ENCODE assay signal across 27 cellular contexts in the genomic region with DNA sequence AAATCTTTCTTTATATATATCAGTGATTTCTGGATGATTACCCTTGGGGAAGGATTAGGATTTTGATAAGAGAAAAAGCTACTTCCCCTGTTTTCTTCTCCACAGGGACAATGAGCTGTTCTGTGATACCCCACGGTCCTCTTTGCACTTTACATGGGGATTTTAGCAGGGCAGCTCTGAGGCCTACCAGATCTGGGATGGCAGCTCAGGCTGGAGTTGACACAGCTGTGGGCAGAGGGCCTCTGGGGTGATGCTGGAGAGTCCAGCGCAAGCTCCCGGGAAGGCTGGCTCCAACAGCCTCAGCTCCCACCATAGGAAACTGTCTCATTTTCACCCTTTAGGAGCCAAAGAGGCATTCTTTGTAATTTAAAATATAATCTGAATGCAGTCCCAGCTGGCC.
"Had no signal": no experiment of that assay in that cellular context is flagged by ENCODE, and none has a peak within 500 bp of the region (broad histone marks: within the 10 kb centered on the region; RNA-seq: fewer than 3 reads in every experiment).

No MANE protein-coding gene starts in this region.

- H3K9ac ChIP-seq: KMS-11 had no signal

- DNase-seq: activated B cell treated with CpG ODN at 0.5 μM for 24 hours; activated CD4-positive, alpha-beta memory T cell treated with anti-CD3 and anti-CD28 coated beads for 36 hours; activated CD4-positive, alpha-beta T cell treated with anti-CD3 and anti-CD28 coated beads, Interleukin-2, amount 10 ng/mL, durations not matched to agents 7 days and 5 days; activated CD8-positive, alpha-beta memory T cell treated with anti-CD3 and anti-CD28 coated beads for 24 hours; activated naive CD4-positive, alpha-beta T cell treated with anti-CD3 and anti-CD28 coated beads, Interleukin-2, amount 50 U/mL, for 16 hours; activated naive CD8-positive, alpha-beta T cell treated with anti-CD3 and anti-CD28 coated beads, Interleukin-2, amount 10 ng/mL, durations not matched to agents 7 days and 5 days; activated T-cell treated with anti-CD3 and anti-CD28 coated beads, Interleukin-2, amount 50 U/mL, for 72 hours; adrenal gland; anterior cingulate cortex; caudate nucleus; NCI-H1092; NCI-H1417; NCI-H1694; NCI-H2029; NCI-H2107; NCI-H226; NCI-H526; NCI-H774; NK-92 treated with Interleukin-12 subunit alpha and Interleukin-12 subunit beta, amount 100 ng/mL, for 24 hours; OCI-M1; Peyer's patch; SHP77; T-helper 17 cell; T-helper 9 cell had no signal

- H3K36me3 Mint-ChIP-seq: activated CD4-positive, alpha-beta memory T cell treated with anti-CD3 and anti-CD28 coated beads for 36 hours; activated naive CD8-positive, alpha-beta T cell treated with anti-CD3 and anti-CD28 coated beads, Interleukin-2, amount 10 ng/mL, durations not matched to agents 7 days and 5 days had no signal

- H3K4me2 ChIP-seq: KMS-11 had no signal

- H3K27me3 ChIP-seq: adrenal gland, breast epithelium, Peyer's patch, SJSA1 had no signal

- H3K9me3 ChIP-seq: adrenal gland, breast epithelium, Peyer's patch, SJSA1 had no signal

- ATAC-seq: activated T-cell treated with anti-CD3 and anti-CD28 coated beads, Interleukin-2, amount 50 U/mL, for 72 hours; T-helper 17 cell had no signal

- H3K4me3 Mint-ChIP-seq: activated B cell treated with CpG ODN at 0.5 μM for 24 hours; activated CD4-positive, alpha-beta memory T cell treated with anti-CD3 and anti-CD28 coated beads for 36 hours; activated CD4-positive, alpha-beta T cell treated with anti-CD3 and anti-CD28 coated beads, Interleukin-2, amount 10 ng/mL, durations not matched to agents 7 days and 5 days; activated naive CD8-positive, alpha-beta T cell treated with anti-CD3 and anti-CD28 coated beads, Interleukin-2, amount 10 ng/mL, durations not matched to agents 7 days and 5 days; activated T-cell treated with anti-CD3 and anti-CD28 coated beads, Interleukin-2, amount 50 U/mL, for 72 hours; T-helper 17 cell had no signal

- H3K27ac Mint-ChIP-seq: activated B cell treated with CpG ODN at 0.5 μM for 24 hours; activated CD4-positive, alpha-beta memory T cell treated with anti-CD3 and anti-CD28 coated beads for 36 hours; activated CD4-positive, alpha-beta T cell treated with anti-CD3 and anti-CD28 coated beads, Interleukin-2, amount 10 ng/mL, durations not matched to agents 7 days and 5 days; activated naive CD8-positive, alpha-beta T cell treated with anti-CD3 and anti-CD28 coated beads, Interleukin-2, amount 10 ng/mL, durations not matched to agents 7 days and 5 days; activated T-cell treated with anti-CD3 and anti-CD28 coated beads, Interleukin-2, amount 50 U/mL, for 72 hours; T-helper 17 cell had no signal

- H3K9me3 Mint-ChIP-seq: activated B cell treated with CpG ODN at 0.5 μM for 24 hours; activated CD4-positive, alpha-beta memory T cell treated with anti-CD3 and anti-CD28 coated beads for 36 hours; activated CD4-positive, alpha-beta T cell treated with anti-CD3 and anti-CD28 coated beads, Interleukin-2, amount 10 ng/mL, durations not matched to agents 7 days and 5 days; activated naive CD8-positive, alpha-beta T cell treated with anti-CD3 and anti-CD28 coated beads, Interleukin-2, amount 10 ng/mL, durations not matched to agents 7 days and 5 days; activated T-cell treated with anti-CD3 and anti-CD28 coated beads, Interleukin-2, amount 50 U/mL, for 72 hours had no signal

- H3K4me3 ChIP-seq: adrenal gland, breast epithelium, Peyer's patch, SJSA1 had no signal

- H3K4me1 ChIP-seq: adrenal gland, breast epithelium, Peyer's patch, SJSA1 had no signal

- H3K36me3 ChIP-seq: adrenal gland, breast epithelium, Peyer's patch, SJSA1 had no signal

- H3K27ac ChIP-seq: adrenal gland, breast epithelium, KMS-11, Peyer's patch, SJSA1 had no signal

- H3K4me1 Mint-ChIP-seq: activated CD4-positive, alpha-beta T cell treated with anti-CD3 and anti-CD28 coated beads, Interleukin-2, amount 10 ng/mL, durations not matched to agents 7 days and 5 days; T-helper 17 cell had no signal
